In the genomic region with DNA sequence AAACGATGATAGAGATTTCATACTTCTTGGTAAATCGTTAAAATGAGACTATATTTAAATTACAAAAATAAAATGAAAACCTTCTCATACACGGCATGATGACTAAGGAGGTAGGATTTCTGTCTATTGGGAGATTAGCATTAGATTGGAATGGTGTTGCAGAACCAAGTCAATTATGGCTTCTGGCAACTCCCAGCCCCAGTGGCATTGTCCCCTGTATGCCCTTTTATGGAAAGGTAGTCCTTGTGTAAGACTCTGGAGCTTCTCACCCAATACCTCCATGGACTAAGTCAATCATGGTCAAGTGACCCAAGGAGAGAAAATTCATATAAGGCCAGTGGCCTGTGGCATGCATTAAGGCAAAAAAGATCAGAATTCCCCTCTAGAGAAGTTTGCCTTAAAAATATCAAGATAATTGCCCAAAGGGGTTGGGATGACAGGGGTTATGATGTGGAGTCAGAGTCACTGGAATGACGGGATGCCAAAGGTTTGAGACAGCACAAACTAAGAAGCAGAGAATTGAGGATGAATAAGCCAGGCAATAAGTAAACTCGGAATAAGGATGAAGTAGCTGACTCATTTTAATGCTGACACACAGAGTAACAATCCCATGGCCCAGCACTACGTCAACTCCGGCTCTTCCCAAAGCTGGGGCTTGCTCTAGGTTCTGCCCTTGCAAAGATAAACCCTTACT, we compare ENCODE assay signal across 1 cellular context.
TF ChIP-seq lines count a peak whose summit lies in the region.

No MANE protein-coding gene starts in this region.

TF ChIP-seq in IMR-90, 13 proteins besides CTCF, POLR2A, EP300 and RAD21 (continued from another document):
- TF ChIP-seq MAFK (IDR thresholded peaks at IDR 0.05; ENCODE audit: low read depth, low read length) (peak; percentile 89), FOS (IDR thresholded peaks at IDR 0.05; ENCODE audit: low read depth, low read length) (peak; percentile 97), ELK1 (IDR thresholded peaks at IDR 0.05; ENCODE audit: borderline replicate concordance, low read depth, low read length) (no peak), RFX5 (IDR thresholded peaks at IDR 0.05; ENCODE audit: low read depth, low read length) (no peak), CEBPB (IDR thresholded peaks at IDR 0.05; ENCODE audit: low read depth, low read length) (peak; percentile 49; the same call in 1 of the 2 replicates)
